31 cellular contexts compared by ENCODE assay signal in genomic region chr17:7780736-7781135, GRCh38.
"Had no signal": no experiment of that assay in that cellular context is flagged by ENCODE, and none has a peak within 500 bp of the region (broad histone marks: within the 10 kb centered on the region; RNA-seq: fewer than 3 reads in every experiment).

No MANE protein-coding gene starts in this region.

- H3K27me3 ChIP-seq: ascending aorta, body of pancreas, brain microvascular endothelial cell, breast epithelium, cardiac muscle cell had no signal

- H3K27ac ChIP-seq: adrenal gland, ascending aorta, body of pancreas, brain microvascular endothelial cell, breast epithelium, cardiac muscle cell had no signal

- H3K4me3 ChIP-seq: adrenal gland, ascending aorta, body of pancreas, breast epithelium, cardiac muscle cell had no signal

- H3K4me1 ChIP-seq: adrenal gland, ascending aorta, body of pancreas, breast epithelium had no signal

- H3K36me3 ChIP-seq: adrenal gland, ascending aorta, brain microvascular endothelial cell, breast epithelium, cardiac muscle cell had no signal

- DNase-seq: activated effector memory CD4-positive, alpha-beta T cell treated with anti-CD3 and anti-CD28 coated beads, Interleukin-2, amount 50 U/mL, for 16 hours; activated effector memory CD4-positive, alpha-beta T cell treated with Interleukin-2 at 50 U/mL for 16 hours; activated gamma-delta T cell; activated gamma-delta T cell treated with Interleukin-2 at 50 U/mL for 16 hours; activated naive CD4-positive, alpha-beta T cell; activated naive CD4-positive, alpha-beta T cell treated with anti-CD3 and anti-CD28 coated beads for 36 hours; activated naive CD4-positive, alpha-beta T cell treated with anti-CD3 and anti-CD28 coated beads, Interleukin-2, amount 10 ng/mL, durations not matched to agents 7 days and 5 days; activated naive CD4-positive, alpha-beta T cell treated with anti-CD3 and anti-CD28 coated beads, Interleukin-2, amount 50 U/mL, for 16 hours; activated naive CD4-positive, alpha-beta T cell treated with Interleukin-2 at 50 U/mL for 16 hours; activated naive CD8-positive, alpha-beta T cell treated with anti-CD3 and anti-CD28 coated beads for 36 hours; activated naive CD8-positive, alpha-beta T cell treated with anti-CD3 and anti-CD28 coated beads, Interleukin-2, amount 10 ng/mL, durations not matched to agents 7 days and 5 days; activated naive CD8-positive, alpha-beta T cell treated with anti-CD3 and anti-CD28 coated beads, Interleukin-2, amount 50 U/mL, for 24 hours; activated T-cell treated with anti-CD3 and anti-CD28 coated beads, Interleukin-2, amount 50 U/mL, for 4 hours; activated T-cell treated with anti-CD3 and anti-CD28 coated beads, Interleukin-2, amount 50 U/mL, for 48 hours; activated T-cell treated with anti-CD3 and anti-CD28 coated beads, Interleukin-2, amount 50 U/mL, for 72 hours; adrenal gland; amniotic stem cell; amygdala; anterior cingulate cortex; aorta; body of pancreas; brain microvascular endothelial cell; central memory CD4-positive, alpha-beta T cell; cerebellar nuclear complex had no signal

- FAIRE-seq: astrocyte, colon had no signal

- ATAC-seq: activated naive CD4-positive, alpha-beta T cell treated with anti-CD3 and anti-CD28 coated beads, Interleukin-2, amount 50 U/mL, for 72 hours; activated naive CD8-positive, alpha-beta T cell treated with anti-CD3 and anti-CD28 coated beads, Interleukin-2, amount 50 U/mL, for 24 hours; activated T-cell treated with anti-CD3 and anti-CD28 coated beads, Interleukin-2, amount 50 U/mL, for 4 hours; activated T-cell treated with anti-CD3 and anti-CD28 coated beads, Interleukin-2, amount 50 U/mL, for 72 hours; activated T-helper 17 cell treated with anti-CD3 and anti-CD28 coated beads, Interleukin-2, amount 50 U/mL, for 72 hours had no signal

- H3K9me3 ChIP-seq: adrenal gland, ascending aorta, body of pancreas, breast epithelium had no signal
